In genomic region chr12:49942921-49943662, GRCh38 we compare ENCODE assay signal across 18 cellular contexts. TPM values are rescaled to one million over a fixed set of nuclear protein-coding genes. Genes with fewer than 3 reads are reported as not detected.
DNase-seq lines count a peak whose midpoint lies in the region; ATAC-seq and TF ChIP-seq lines count a peak whose summit lies in the region.
"Had no signal": no experiment of that assay in that cellular context is flagged by ENCODE, and none has a peak within 500 bp of the region (broad histone marks: within the 10 kb centered on the region; RNA-seq: fewer than 3 reads in every experiment).

No MANE protein-coding gene starts in this region.

- ATAC-seq in HG02759 (IDR thresholded peaks at IDR 0.05; ENCODE audit: unreplicated experiment) (no peak), gastrocnemius medialis (no peak)
- no peak for ATAC-seq in activated CD8-positive, alpha-beta T cell treated with anti-CD3 and anti-CD28 coated beads, Interleukin-2, amount 10 ng/mL, durations not matched to agents 7 days and 5 days
- ATAC-seq: effector memory CD8-positive, alpha-beta T cell had no signal

- peaks cover 32% of the 10 kb centered on the region for H3K4me1 Mint-ChIP-seq in Calu3 (ENCODE audit: low read depth, unreplicated experiment)
- peaks cover 17% of the 10 kb centered on the region for H3K4me1 Mint-ChIP-seq in endodermal cell
- H3K4me1 Mint-ChIP-seq in activated CD8-positive, alpha-beta T cell treated with anti-CD3 and anti-CD28 coated beads, Interleukin-2, amount 10 ng/mL, durations not matched to agents 7 days and 5 days (ENCODE audit: low read depth), result peaks cover 24% of the 10 kb centered on the region

- DNase-seq in Calu3, result peak; percentile 50
- DNase-seq in PC-9, result peak; percentile 51 to 64
- peak; percentile 82 for DNase-seq in endodermal cell
- no peak for DNase-seq in activated CD8-positive, alpha-beta T cell treated with anti-CD3 and anti-CD28 coated beads, Interleukin-2, amount 10 ng/mL, durations not matched to agents 7 days and 5 days
- DNase-seq in gastrocnemius medialis, result no peak
- DNase-seq: effector memory CD8-positive, alpha-beta T cell; foreskin fibroblast; GOT3; NCI-H1105; NCI-H2227 treated with DMSO at 0.1 percent for 48 hours; sigmoid colon; stimulated activated CD4-positive, alpha-beta T cell treated with anti-CD3 and anti-CD28 coated beads, Interleukin-4, amount 100 ng/mL, for 24 hours had no signal

- H3K27ac Mint-ChIP-seq in Calu3 (ENCODE audit: unreplicated experiment) (no peak overlapping the region), endodermal cell (no peak overlapping the region)
- no peak overlapping the region for H3K27ac Mint-ChIP-seq in activated CD8-positive, alpha-beta T cell treated with anti-CD3 and anti-CD28 coated beads, Interleukin-2, amount 10 ng/mL, durations not matched to agents 7 days and 5 days
- H3K27ac Mint-ChIP-seq: activated naive CD8-positive, alpha-beta T cell; effector memory CD8-positive, alpha-beta T cell had no signal

- H3F3A ChIP-seq in PC-9 (ENCODE audit: insufficient read depth, low read depth), result peaks cover 17% of the 10 kb centered on the region; the same call in 1 of the 2 replicates

- H3K4me2 ChIP-seq in PC-9 (peak overlapping the region; percentile 59), parathyroid adenoma (ENCODE audit: low read length) (no peak overlapping the region)

- no peak for TF ChIP-seq CTCF in Calu3 (IDR thresholded peaks at IDR 0.05; ENCODE audit: unreplicated experiment)
- TF ChIP-seq CTCF in PC-9 (conservative IDR thresholded peaks at IDR 0.05), result no peak
- TF ChIP-seq CTCF in endodermal cell (conservative IDR thresholded peaks at IDR 0.05), result no peak
- TF ChIP-seq CTCF in parathyroid adenoma (IDR thresholded peaks at IDR 0.05), result no peak
- no peak for TF ChIP-seq CTCF in gastrocnemius medialis (IDR thresholded peaks at IDR 0.05 in 4 of 5, conservative IDR thresholded peaks at IDR 0.05 in 1 of 5)

- in situ Hi-C loops in gastrocnemius medialis (cut with MboI; ENCODE audit: low sequenced_read_pairs in 4 of 4), result no loop called here

- H3K9ac ChIP-seq in endodermal cell (ENCODE audit: extremely low read depth, low read length, poor library complexity, severe bottlenecking), result no peak overlapping the region
- H3K9ac ChIP-seq in parathyroid adenoma, result no peak overlapping the region

- no peaks in the 10 kb centered on the region for H3K9me3 Mint-ChIP-seq in Calu3 (ENCODE audit: low read depth, unreplicated experiment)
- no peaks in the 10 kb centered on the region for H3K9me3 Mint-ChIP-seq in endodermal cell
- no peaks in the 10 kb centered on the region for H3K9me3 Mint-ChIP-seq in activated CD8-positive, alpha-beta T cell treated with anti-CD3 and anti-CD28 coated beads, Interleukin-2, amount 10 ng/mL, durations not matched to agents 7 days and 5 days (ENCODE audit: insufficient read depth)
- H3K9me3 Mint-ChIP-seq: effector memory CD8-positive, alpha-beta T cell had no signal

- TF ChIP-seq POLR2A in gastrocnemius medialis (IDR thresholded peaks at IDR 0.05), result no peak

- no peaks in the 10 kb centered on the region for H3K9me3 ChIP-seq in PC-9 (ENCODE audit: insufficient read depth, low read depth)
- no peaks in the 10 kb centered on the region for H3K9me3 ChIP-seq in endodermal cell (ENCODE audit: control insufficient read depth, low read length)
- no peaks in the 10 kb centered on the region for H3K9me3 ChIP-seq in parathyroid adenoma (ENCODE audit: control insufficient read depth, low read length)
- H3K9me3 ChIP-seq in gastrocnemius medialis, result no peaks in the 10 kb centered on the region
- H3K9me3 ChIP-seq: sigmoid colon, upper lobe of left lung had no signal

- peaks cover 8% of the 10 kb centered on the region for H3K36me3 Mint-ChIP-seq in Calu3 (ENCODE audit: insufficient read depth, unreplicated experiment)
- no peaks in the 10 kb centered on the region for H3K36me3 Mint-ChIP-seq in endodermal cell (ENCODE audit: low read depth)
- H3K36me3 Mint-ChIP-seq in activated CD8-positive, alpha-beta T cell treated with anti-CD3 and anti-CD28 coated beads, Interleukin-2, amount 10 ng/mL, durations not matched to agents 7 days and 5 days (ENCODE audit: low read depth), result no peaks in the 10 kb centered on the region
- H3K36me3 Mint-ChIP-seq: activated naive CD8-positive, alpha-beta T cell had no signal

- no peaks in the 10 kb centered on the region for H4K20me1 ChIP-seq in PC-9 (ENCODE audit: insufficient read depth)

- H3K4me1 ChIP-seq in PC-9 (replicated peaks; ENCODE audit: insufficient read depth), result peaks cover 29% of the 10 kb centered on the region
- H3K4me1 ChIP-seq in endodermal cell (ENCODE audit: control insufficient read depth, insufficient read depth, low read length), result peaks cover 6% of the 10 kb centered on the region
- H3K4me1 ChIP-seq in parathyroid adenoma, result peaks cover 38% of the 10 kb centered on the region
- H3K4me1 ChIP-seq in gastrocnemius medialis, result no peaks in the 10 kb centered on the region

- H3K79me2 ChIP-seq in PC-9 (ENCODE audit: low read depth) (no peaks in the 10 kb centered on the region), parathyroid adenoma (no peaks in the 10 kb centered on the region)

- BruUV-seq in Calu3 (replicated peaks; lab: Mats Ljungman, UMichigan) (no TSS peak), PC-9 (replicated peaks; lab: Mats Ljungman, UMichigan) (no TSS peak)

- 85 to 87% methylated on average over 7 to 14 of the region's 14 CpGs for WGBS in endodermal cell (ENCODE audit: insufficient coverage in 1 of 2, insufficient read length in 1 of 2), 2 experiments

- CTCF ChIA-PET in Calu3 (lab: Charles Lee), result interaction anchor here (0.6 to 1.8 kb wide), 6 partner anchors 15 to 567 kb away, joined by 3 to 6 read pairs (median 4); no protein-coding TSS in a partner anchor
- CTCF ChIA-PET in PC-9 (lab: Charles Lee), result interaction anchor here (0.5 kb wide), 1 partner anchor 225 kb away, joined by 11 read pairs; no protein-coding TSS in a partner anchor
- CTCF ChIA-PET in activated CD8-positive, alpha-beta T cell treated with anti-CD3 and anti-CD28 coated beads, Interleukin-2, amount 10 ng/mL, durations not matched to agents 7 days and 5 days (lab: Charles Lee), result interaction anchor here (0.7 to 4.9 kb wide), 4 partner anchors 12 to 76 kb away, joined by 3 to 23 read pairs (median 4); no protein-coding TSS in a partner anchor

- POLR2A ChIA-PET in PC-9 (lab: Charles Lee; ENCODE audit: unreplicated experiment), result interaction anchor here (0.7 kb wide), 1 partner anchor 55 kb away, joined by 5 read pairs; no protein-coding TSS in a partner anchor
- POLR2A ChIA-PET in activated CD8-positive, alpha-beta T cell treated with anti-CD3 and anti-CD28 coated beads, Interleukin-2, amount 10 ng/mL, durations not matched to agents 7 days and 5 days (lab: Charles Lee), result no interaction called here

- no peak overlapping the region for H3K27ac ChIP-seq in PC-9
- no peak overlapping the region for H3K27ac ChIP-seq in endodermal cell (ENCODE audit: low read depth, low read length)
- H3K27ac ChIP-seq in parathyroid adenoma, result peak overlapping the region; percentile 73
- H3K27ac ChIP-seq in gastrocnemius medialis, result no peak overlapping the region
- H3K27ac ChIP-seq: sigmoid colon had no signal

- H3K27me3 Mint-ChIP-seq in Calu3 (ENCODE audit: unreplicated experiment) (no peaks in the 10 kb centered on the region), endodermal cell (ENCODE audit: insufficient read depth) (peaks cover 76% of the 10 kb centered on the region)
- H3K27me3 Mint-ChIP-seq in activated CD8-positive, alpha-beta T cell treated with anti-CD3 and anti-CD28 coated beads, Interleukin-2, amount 10 ng/mL, durations not matched to agents 7 days and 5 days (ENCODE audit: low read depth), result peaks cover 2% of the 10 kb centered on the region
- H3K27me3 Mint-ChIP-seq: activated naive CD8-positive, alpha-beta T cell had no signal

- no peaks in the 10 kb centered on the region for H3K9me2 ChIP-seq in PC-9 (ENCODE audit: insufficient read depth)

- H3K27me3 ChIP-seq in PC-9 (ENCODE audit: insufficient read depth, low read depth) (no peaks in the 10 kb centered on the region), endodermal cell (ENCODE audit: control insufficient read depth, insufficient read depth, low read length, poor library complexity, severe bottlenecking) (peaks cover 48% of the 10 kb centered on the region), parathyroid adenoma (ENCODE audit: control insufficient read depth, insufficient read depth, low read length) (no peaks in the 10 kb centered on the region), gastrocnemius medialis (no peaks in the 10 kb centered on the region)
- H3K27me3 ChIP-seq: sigmoid colon, upper lobe of left lung had no signal

- intact Hi-C loops in Calu3 (cut with micrococcal nuclease; ENCODE audit: unreplicated experiment), result no loop called here
- intact Hi-C loops in PC-9 (cut with micrococcal nuclease; ENCODE audit: unreplicated experiment), result no loop called here
- intact Hi-C loops in gastrocnemius medialis (cut with DNase I; ENCODE audit: low total_unique reads), result no loop called here

- H3K4me3 Mint-ChIP-seq in Calu3 (ENCODE audit: low read depth, unreplicated experiment) (no peak overlapping the region), endodermal cell (no peak overlapping the region)
- no peak overlapping the region for H3K4me3 Mint-ChIP-seq in activated CD8-positive, alpha-beta T cell treated with anti-CD3 and anti-CD28 coated beads, Interleukin-2, amount 10 ng/mL, durations not matched to agents 7 days and 5 days
- H3K4me3 Mint-ChIP-seq: activated naive CD8-positive, alpha-beta T cell; effector memory CD8-positive, alpha-beta T cell had no signal

- H2AFZ ChIP-seq in PC-9 (no peak overlapping the region; the same call in none of the 2 replicates), parathyroid adenoma (peak overlapping the region; percentile 82)

- H3K4me3 ChIP-seq in PC-9, result no peak overlapping the region
- no peak overlapping the region for H3K4me3 ChIP-seq in endodermal cell (ENCODE audit: low read length)
- H3K4me3 ChIP-seq in parathyroid adenoma (ENCODE audit: low read depth, low read length), result no peak overlapping the region
- no peak overlapping the region for H3K4me3 ChIP-seq in gastrocnemius medialis
- H3K4me3 ChIP-seq: sigmoid colon, upper lobe of left lung had no signal

- H3K36me3 ChIP-seq in PC-9 (ENCODE audit: low read depth) (no peaks in the 10 kb centered on the region), endodermal cell (ENCODE audit: control insufficient read depth, insufficient read depth, low read length) (no peaks in the 10 kb centered on the region), parathyroid adenoma (ENCODE audit: control insufficient read depth, insufficient read depth, low read length) (no peaks in the 10 kb centered on the region), gastrocnemius medialis (no peaks in the 10 kb centered on the region)
- H3K36me3 ChIP-seq: sigmoid colon, upper lobe of left lung had no signal

RNA-seq across cellular contexts. Expression of gene AQP2, which starts 7.4 kb away (rescaled TPM):
- not detected in 2 replicates for total RNA-seq in Calu3 (2022)
- total RNA-seq in PC-9 (2021), result not detected in 2 replicates
- not detected for total RNA-seq in endodermal cell
- not detected for polyA plus RNA-seq in endodermal cell (2013, experiment 1 of 2)
- polyA plus RNA-seq in endodermal cell (2013, experiment 2 of 2), result not detected
- total RNA-seq in activated CD8-positive, alpha-beta T cell treated with anti-CD3 and anti-CD28 coated beads, Interleukin-2, amount 10 ng/mL, durations not matched to agents 7 days and 5 days, result not detected
- total RNA-seq in gastrocnemius medialis, result not detected
- total RNA-seq: lung microvascular endothelial cell, sigmoid colon had no signal
- polyA plus RNA-seq: neural cell, sigmoid colon had no signal

RNA-seq across cellular contexts. Expression of gene AQP5, which starts 18.6 kb away (rescaled TPM):
- total RNA-seq in Calu3 (2022), result 51.9 and 54.2 TPM in 2 replicates
- total RNA-seq in PC-9 (2021), result 0.31 and 0.45 TPM in 2 replicates
- under 1 TPM; 0.62 to 0.77 TPM for total RNA-seq in endodermal cell
- polyA plus RNA-seq in endodermal cell (2013, experiment 1 of 2), result 0.36 TPM
- polyA plus RNA-seq in endodermal cell (2013, experiment 2 of 2), result 0.25 TPM
- not detected for total RNA-seq in activated CD8-positive, alpha-beta T cell treated with anti-CD3 and anti-CD28 coated beads, Interleukin-2, amount 10 ng/mL, durations not matched to agents 7 days and 5 days
- total RNA-seq in gastrocnemius medialis, result not detected
- total RNA-seq: lung microvascular endothelial cell, sigmoid colon had no signal
- polyA plus RNA-seq: neural cell had no signal

RNA-seq across cellular contexts. Expression of gene AQP6, which starts 29.7 kb away (rescaled TPM):
- total RNA-seq in Calu3 (2022), result 0.86 and 0.94 TPM in 2 replicates
- total RNA-seq in PC-9 (2021), result not detected in 2 replicates
- under 1 TPM in 1 of 2 donors, not detected in 1; 0.20 TPM for total RNA-seq in endodermal cell
- polyA plus RNA-seq in endodermal cell (2013, experiment 1 of 2), result 0.28 TPM
- polyA plus RNA-seq in endodermal cell (2013, experiment 2 of 2), result 0.04 TPM
- not detected for total RNA-seq in activated CD8-positive, alpha-beta T cell treated with anti-CD3 and anti-CD28 coated beads, Interleukin-2, amount 10 ng/mL, durations not matched to agents 7 days and 5 days
- total RNA-seq in gastrocnemius medialis, result not detected
- total RNA-seq: lung microvascular endothelial cell had no signal
- polyA plus RNA-seq: neural cell had no signal

RNA-seq across cellular contexts. Expression of gene FAIM2, which starts 39.4 kb away (rescaled TPM):
- total RNA-seq in Calu3 (2022), result not detected in 2 replicates
- not detected in 2 replicates for total RNA-seq in PC-9 (2021)
- total RNA-seq in endodermal cell, result not detected
- polyA plus RNA-seq in endodermal cell (2013, experiment 1 of 2), result 4.4 TPM
- 3.2 TPM for polyA plus RNA-seq in endodermal cell (2013, experiment 2 of 2)
- total RNA-seq in activated CD8-positive, alpha-beta T cell treated with anti-CD3 and anti-CD28 coated beads, Interleukin-2, amount 10 ng/mL, durations not matched to agents 7 days and 5 days, result under 1 TPM; 0.23 to 0.55 TPM
- 1 to 10 TPM in 1 of 4 donors, under 1 TPM in 1, not detected in 2; 0.13 to 1.1 TPM for total RNA-seq in gastrocnemius medialis
- total RNA-seq: lung microvascular endothelial cell had no signal

Comparison
In these comparisons a context has a peak if more than half of its experiments do, and no peak if none do; other contexts are left out.
1. DNase-seq: peak in Calu3 (single experiment), PC-9 (2 of 2) and endodermal cell (single experiment); none in activated CD8-positive, alpha-beta T cell treated with anti-CD3 and anti-CD28 coated beads, Interleukin-2, amount 10 ng/mL, durations not matched to agents 7 days and 5 days (single experiment) and gastrocnemius medialis (0 of 2).
2. RNA of gene AQP5, which starts 18.6 kb away (total RNA-seq): 51.9 to 54.2 TPM in Calu3; 0.62 to 0.77 TPM in endodermal cell, 0.31 to 0.45 TPM in PC-9, not detected in activated CD8-positive, alpha-beta T cell treated with anti-CD3 and anti-CD28 coated beads, Interleukin-2, amount 10 ng/mL, durations not matched to agents 7 days and 5 days and not detected in gastrocnemius medialis; every median in the first group is over 10 times any median in the second.